In genomic region chrX:3465017-3465416, GRCh38 we compare ENCODE assay signal across 27 cellular contexts.
DNase-seq lines count a peak whose midpoint lies in the region.
"Had no signal": no experiment of that assay in that cellular context is flagged by ENCODE, and none has a peak within 500 bp of the region (broad histone marks: within the 10 kb centered on the region; RNA-seq: fewer than 3 reads in every experiment).

No MANE protein-coding gene starts in this region.

- in situ Hi-C loops in SK-MEL-5 (cut with HindIII; ENCODE audit: low pct_unique_long_range_greater_than_20kb, low sequenced_read_pairs) = no loop called here

- no peaks in the 10 kb centered on the region for H3K9me3 Mint-ChIP-seq in activated CD4-positive, alpha-beta T cell treated with anti-CD3 and anti-CD28 coated beads, Interleukin-2, amount 10 ng/mL, durations not matched to agents 24 days and 14 days
- H3K9me3 Mint-ChIP-seq: CD4-positive, alpha-beta T cell; CD8-positive, alpha-beta T cell had no signal

- no peaks in the 10 kb centered on the region for H3K4me1 Mint-ChIP-seq in activated CD4-positive, alpha-beta T cell treated with anti-CD3 and anti-CD28 coated beads, Interleukin-2, amount 10 ng/mL, durations not matched to agents 24 days and 14 days
- H3K4me1 Mint-ChIP-seq: B cell; CD4-positive, alpha-beta memory T cell; CD4-positive, CD25-positive, alpha-beta regulatory T cell; CD8-positive, alpha-beta memory T cell had no signal

- no peak overlapping the region for H3K27ac Mint-ChIP-seq in activated CD4-positive, alpha-beta T cell treated with anti-CD3 and anti-CD28 coated beads, Interleukin-2, amount 10 ng/mL, durations not matched to agents 24 days and 14 days
- H3K27ac Mint-ChIP-seq: B cell; CD14-positive monocyte; CD4-positive, alpha-beta memory T cell; CD4-positive, alpha-beta T cell; CD4-positive, CD25-positive, alpha-beta regulatory T cell; CD8-positive, alpha-beta memory T cell; CD8-positive, alpha-beta T cell had no signal

- H3K27me3 Mint-ChIP-seq in activated CD4-positive, alpha-beta T cell treated with anti-CD3 and anti-CD28 coated beads, Interleukin-2, amount 10 ng/mL, durations not matched to agents 24 days and 14 days = no peaks in the 10 kb centered on the region
- H3K27me3 Mint-ChIP-seq: B cell; CD4-positive, CD25-positive, alpha-beta regulatory T cell; CD8-positive, alpha-beta memory T cell had no signal

- H3K36me3 Mint-ChIP-seq in activated CD4-positive, alpha-beta T cell treated with anti-CD3 and anti-CD28 coated beads, Interleukin-2, amount 10 ng/mL, durations not matched to agents 24 days and 14 days (ENCODE audit: low read depth) = no peaks in the 10 kb centered on the region
- H3K36me3 Mint-ChIP-seq: CD14-positive monocyte; CD4-positive, alpha-beta memory T cell; CD4-positive, CD25-positive, alpha-beta regulatory T cell; CD8-positive, alpha-beta memory T cell; CD8-positive, alpha-beta T cell had no signal

- intact Hi-C loops in activated CD4-positive, alpha-beta T cell treated with anti-CD3 and anti-CD28 coated beads, Interleukin-2, amount 10 ng/mL, durations not matched to agents 24 days and 14 days (cut with micrococcal nuclease) = no loop called here

- no peak overlapping the region for H3K4me3 Mint-ChIP-seq in activated CD4-positive, alpha-beta T cell treated with anti-CD3 and anti-CD28 coated beads, Interleukin-2, amount 10 ng/mL, durations not matched to agents 24 days and 14 days
- H3K4me3 Mint-ChIP-seq: B cell; CD14-positive monocyte; CD4-positive, alpha-beta memory T cell; CD4-positive, alpha-beta T cell; CD4-positive, CD25-positive, alpha-beta regulatory T cell; CD8-positive, alpha-beta memory T cell; CD8-positive, alpha-beta T cell had no signal

- DNase-seq in ELF-1 (ENCODE audit: low read depth, low spot score) = peak; percentile 75
- DNase-seq in RPMI7951 (ENCODE audit: low read depth) = peak; percentile 44
- peak; percentile 22 for DNase-seq in SK-MEL-5 (ENCODE audit: low read depth, low spot score)
- DNase-seq in AG20443 (ENCODE audit: low spot score) = no peak
- no peak for DNase-seq in activated CD4-positive, alpha-beta T cell treated with anti-CD3 and anti-CD28 coated beads, Interleukin-2, amount 10 ng/mL, durations not matched to agents 24 days and 14 days
- DNase-seq in SHP77 (lab: John Stamatoyannopoulos, UW) = no peak
- DNase-seq: 8988T; ACHN; AML-193; BE2C; C1 segment of cervical spinal cord; Caco-2; Calu3; CD4-positive, alpha-beta memory T cell; CD4-positive, alpha-beta T cell; CD4-positive, CD25-positive, alpha-beta regulatory T cell; CD8-positive, alpha-beta memory T cell; CD8-positive, alpha-beta T cell; COR-L47; DMS 273 treated with DMSO at 0.1 percent for 48 hours; DMS153; DMS79; DMS79 treated with DMSO at 0.1 percent for 48 hours; DND-41; EL had no signal

Comparison
In these comparisons a context has a peak if more than half of its experiments do, and no peak if none do; other contexts are left out.
1. DNase-seq: peak in ELF-1 (single experiment), RPMI7951 (single experiment) and SK-MEL-5 (single experiment); none in AG20443 (single experiment), activated CD4-positive, alpha-beta T cell treated with anti-CD3 and anti-CD28 coated beads, Interleukin-2, amount 10 ng/mL, durations not matched to agents 24 days and 14 days (single experiment) and SHP77 (0 of 2).